ENCODE assay signal across 2 cellular contexts in the genomic region with DNA sequence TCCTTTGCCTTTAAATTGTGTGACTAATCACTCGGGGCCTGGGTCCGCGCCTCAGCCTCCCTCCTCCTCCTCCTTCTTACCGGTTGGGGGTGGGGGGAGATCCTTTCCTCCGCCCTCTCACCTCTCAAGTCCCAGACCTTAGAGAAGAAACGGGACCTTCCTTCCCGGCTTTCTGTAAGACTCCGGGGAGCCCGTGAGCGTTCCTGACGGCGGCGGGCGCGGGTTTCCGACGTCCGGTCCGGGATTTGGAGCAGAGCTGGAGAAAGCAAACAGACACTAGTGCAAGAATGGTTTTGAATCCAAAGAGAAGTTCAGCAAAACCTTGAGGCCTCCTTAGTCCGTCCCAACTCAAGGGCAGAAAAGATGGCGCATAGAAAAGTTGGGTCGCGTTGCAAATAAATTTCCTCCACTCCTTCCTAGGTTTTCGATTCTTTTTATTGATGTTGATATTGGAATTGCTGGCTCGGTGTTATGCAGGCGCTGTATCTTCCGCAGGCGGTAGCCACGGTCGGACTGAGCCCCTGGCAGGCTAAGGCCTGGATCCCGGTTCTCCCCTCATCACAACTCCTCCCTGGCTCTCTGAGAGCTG.
TF ChIP-seq lines count a peak whose summit lies in the region.

No MANE protein-coding gene starts in this region.

TF ChIP-seq in GM23338, 12 proteins besides CTCF, POLR2A, EP300 and RAD21:
- peak; percentile 87 for TF ChIP-seq EZH2 (IDR thresholded peaks at IDR 0.05; ENCODE audit: low read depth, unreplicated experiment)
- no peak for TF ChIP-seq JUNB (IDR thresholded peaks at IDR 0.05; ENCODE audit: unreplicated experiment)
- peak; percentile 40 for TF ChIP-seq EZH2phosphoT487 (IDR thresholded peaks at IDR 0.05; ENCODE audit: unreplicated experiment)

TF ChIP-seq in K562, 482 proteins besides CTCF, POLR2A, EP300 and RAD21:
- TF ChIP-seq, protein P1, sequence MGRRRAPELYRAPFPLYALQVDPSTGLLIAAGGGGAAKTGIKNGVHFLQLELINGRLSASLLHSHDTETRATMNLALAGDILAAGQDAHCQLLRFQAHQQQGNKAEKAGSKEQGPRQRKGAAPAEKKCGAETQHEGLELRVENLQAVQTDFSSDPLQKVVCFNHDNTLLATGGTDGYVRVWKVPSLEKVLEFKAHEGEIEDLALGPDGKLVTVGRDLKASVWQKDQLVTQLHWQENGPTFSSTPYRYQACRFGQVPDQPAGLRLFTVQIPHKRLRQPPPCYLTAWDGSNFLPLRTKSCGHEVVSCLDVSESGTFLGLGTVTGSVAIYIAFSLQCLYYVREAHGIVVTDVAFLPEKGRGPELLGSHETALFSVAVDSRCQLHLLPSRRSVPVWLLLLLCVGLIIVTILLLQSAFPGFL (CRISPR knock-in tag; IDR thresholded peaks at IDR 0.05), result no peak
- TF ChIP-seq JUNB (CRISPR knock-in tag; conservative IDR thresholded peaks at IDR 0.05) (no peak), ZFP1 (CRISPR knock-in tag; IDR thresholded peaks at IDR 0.05) (no peak), KDM1A (IDR thresholded peaks at IDR 0.05) (no peak), FOXK2 (conservative IDR thresholded peaks at IDR 0.05 in 1 of 2, IDR thresholded peaks at IDR 0.05 in 1 of 2; ENCODE audit: low read depth in 2 of 2) (no peak), HSF4 (CRISPR knock-in tag; IDR thresholded peaks at IDR 0.05; ENCODE audit: borderline replicate concordance) (no peak), CBX8 (IDR thresholded peaks at IDR 0.05; ENCODE audit: borderline replicate concordance, extremely low read depth, low read depth, low read length, poor library complexity, severe bottlenecking) (no peak)
- TF ChIP-seq, protein P2, sequence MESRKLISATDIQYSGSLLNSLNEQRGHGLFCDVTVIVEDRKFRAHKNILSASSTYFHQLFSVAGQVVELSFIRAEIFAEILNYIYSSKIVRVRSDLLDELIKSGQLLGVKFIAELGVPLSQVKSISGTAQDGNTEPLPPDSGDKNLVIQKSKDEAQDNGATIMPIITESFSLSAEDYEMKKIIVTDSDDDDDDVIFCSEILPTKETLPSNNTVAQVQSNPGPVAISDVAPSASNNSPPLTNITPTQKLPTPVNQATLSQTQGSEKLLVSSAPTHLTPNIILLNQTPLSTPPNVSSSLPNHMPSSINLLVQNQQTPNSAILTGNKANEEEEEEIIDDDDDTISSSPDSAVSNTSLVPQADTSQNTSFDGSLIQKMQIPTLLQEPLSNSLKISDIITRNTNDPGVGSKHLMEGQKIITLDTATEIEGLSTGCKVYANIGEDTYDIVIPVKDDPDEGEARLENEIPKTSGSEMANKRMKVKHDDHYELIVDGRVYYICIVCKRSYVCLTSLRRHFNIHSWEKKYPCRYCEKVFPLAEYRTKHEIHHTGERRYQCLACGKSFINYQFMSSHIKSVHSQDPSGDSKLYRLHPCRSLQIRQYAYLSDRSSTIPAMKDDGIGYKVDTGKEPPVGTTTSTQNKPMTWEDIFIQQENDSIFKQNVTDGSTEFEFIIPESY (CRISPR knock-in tag; IDR thresholded peaks at IDR 0.05), result 0 out of 2 replicates have a peak, but pooled peaks have one; percentile 24
